ENCODE assay signal across 18 cellular contexts in genomic region chr1:29767769-29768425, GRCh38.
DNase-seq lines count a peak whose midpoint lies in the region; ATAC-seq and TF ChIP-seq lines count a peak whose summit lies in the region.
"Had no signal": no experiment of that assay in that cellular context is flagged by ENCODE, and none has a peak within 500 bp of the region (broad histone marks: within the 10 kb centered on the region; RNA-seq: fewer than 3 reads in every experiment).

No MANE protein-coding gene starts in this region.

- no peak overlapping the region for H2BK15ac ChIP-seq in neuronal stem cell (ENCODE audit: low read length)

- H3K9me3 Mint-ChIP-seq in WTC11: peaks cover 3% of the 10 kb centered on the region
- H3K9me3 Mint-ChIP-seq: CD8-positive, alpha-beta T cell had no signal

- H3K18ac ChIP-seq in neuronal stem cell (ENCODE audit: low read length): no peak overlapping the region

- no peaks in the 10 kb centered on the region for H3K36me3 Mint-ChIP-seq in WTC11
- H3K36me3 Mint-ChIP-seq: CD8-positive, alpha-beta T cell had no signal

- no peak overlapping the region for H3K23ac ChIP-seq in neuronal stem cell (ENCODE audit: low read depth, low read length, poor library complexity)

- no peaks in the 10 kb centered on the region for H3K27me3 ChIP-seq in BLaER1
- H3K27me3 ChIP-seq in neuronal stem cell (ENCODE audit: control insufficient read depth in 3 of 3, insufficient read depth in 3 of 3, low read depth in 1 of 3, low read length in 3 of 3): no peaks in the 10 kb centered on the region

- H2AK5ac ChIP-seq in neuronal stem cell (ENCODE audit: low read depth, low read length): no peak overlapping the region

- no peak overlapping the region for H3K27ac ChIP-seq in BLaER1
- H3K27ac ChIP-seq in coronary artery: no peak overlapping the region
- H3K27ac ChIP-seq in neuronal stem cell (replicated peaks; ENCODE audit: low read length): no peak overlapping the region
- H3K27ac ChIP-seq: GM23248, KMS-11 had no signal

- H4K91ac ChIP-seq in neuronal stem cell (ENCODE audit: low read depth, low read length, poor library complexity): no peak overlapping the region

- DNase-seq in H4 (ENCODE audit: low spot score) (peak; percentile 19), coronary artery (ENCODE audit: low spot score) (peak; percentile 60), neuronal stem cell (ENCODE audit: low spot score) (no peak), NCI-H510A (lab: John Stamatoyannopoulos, UW) (no peak), WTC11 (ENCODE audit: low spot score) (no peak), foreskin fibroblast (no peak)
- DNase-seq: C1 segment of cervical spinal cord, GM23248, IMR-90, NCI-H1105, NCI-H146, NCI-H2029, NCI-H526, Right ventricle myocardium superior had no signal

- H3K14ac ChIP-seq in neuronal stem cell (ENCODE audit: low read length): peak overlapping the region; percentile 41

- H3K4me1 ChIP-seq in BLaER1 (peaks cover 15% of the 10 kb centered on the region), neuronal stem cell (ENCODE audit: control insufficient read depth in 2 of 2, insufficient read depth in 1 of 2, low read depth in 1 of 2, low read length in 2 of 2) (no peaks in the 10 kb centered on the region)

- CTCF ChIA-PET in WTC11 (lab: Charles Lee): interaction anchor here (1.3 kb wide), 1 partner anchor 25 kb away, joined by 3 read pairs; no protein-coding TSS in a partner anchor

- no peaks in the 10 kb centered on the region for H3K36me3 ChIP-seq in BLaER1
- H3K36me3 ChIP-seq in neuronal stem cell (replicated peaks in 1 of 2; ENCODE audit: control insufficient read depth in 2 of 2, insufficient read depth in 2 of 2, low read length in 2 of 2): no peaks in the 10 kb centered on the region

- peak overlapping the region; percentile 60 for H3K4me2 ChIP-seq in BLaER1
- no peak overlapping the region for H3K4me2 ChIP-seq in neuronal stem cell (ENCODE audit: insufficient read depth, low read length, poor library complexity, severe bottlenecking)
- H3K4me2 ChIP-seq: KMS-11 had no signal

- H3K4ac ChIP-seq in neuronal stem cell (ENCODE audit: low read length): no peak overlapping the region

- no peaks in the 10 kb centered on the region for H4K20me1 ChIP-seq in BLaER1

- TF ChIP-seq CTCF in coronary artery (IDR thresholded peaks at IDR 0.05) (no peak), WTC11 (IDR thresholded peaks at IDR 0.05) (no peak), foreskin fibroblast (IDR thresholded peaks at IDR 0.05; ENCODE audit: low read depth, low read length) (no peak)

- no peak overlapping the region for H3K4me3 ChIP-seq in BLaER1
- H3K4me3 ChIP-seq in coronary artery: no peak overlapping the region
- no peak overlapping the region for H3K4me3 ChIP-seq in neuronal stem cell (ENCODE audit: low read length in 2 of 2)
- H3K4me3 ChIP-seq in foreskin fibroblast (ENCODE audit: low read depth in 1 of 2, low read length in 2 of 2): no peak overlapping the region
- H3K4me3 ChIP-seq: GM23248 had no signal

- H3K9me3 ChIP-seq in BLaER1 (no peaks in the 10 kb centered on the region), neuronal stem cell (replicated peaks in 1 of 2; ENCODE audit: control insufficient read depth in 2 of 2, insufficient read depth in 1 of 2, low read depth in 1 of 2, low read length in 2 of 2) (no peaks in the 10 kb centered on the region)

- POLR2A ChIA-PET in WTC11 (lab: Charles Lee): no interaction called here

- no peak overlapping the region for H3K4me3 Mint-ChIP-seq in WTC11
- H3K4me3 Mint-ChIP-seq: CD8-positive, alpha-beta T cell had no signal

- no peaks in the 10 kb centered on the region; the same call in 1 of the 2 replicates for H3K27me3 Mint-ChIP-seq in WTC11 (ENCODE audit: low read depth)

- H3K4me1 Mint-ChIP-seq in WTC11: no peaks in the 10 kb centered on the region

- no CpG with 5 or more reads among the region's 11 CpGs for WGBS in neuronal stem cell (ENCODE audit: extremely low coverage in 2 of 2, insufficient read length in 2 of 2, insufficient replicate concordance in 1 of 2), 2 donors

- H2AFZ ChIP-seq in neuronal stem cell (ENCODE audit: low read length): no peak overlapping the region
- H2AFZ ChIP-seq: GM23248 had no signal

- H3K9ac ChIP-seq in BLaER1 (no peak overlapping the region), neuronal stem cell (ENCODE audit: low read depth, low read length, poor library complexity) (no peak overlapping the region)
- H3K9ac ChIP-seq: GM23248, KMS-11 had no signal

- no peak overlapping the region for H4K8ac ChIP-seq in neuronal stem cell (ENCODE audit: low read depth, low read length)

- H3K27ac Mint-ChIP-seq in WTC11: no peak overlapping the region
- H3K27ac Mint-ChIP-seq: CD8-positive, alpha-beta T cell had no signal

- H2BK12ac ChIP-seq in neuronal stem cell (ENCODE audit: low read length): no peak overlapping the region

- no peak for ATAC-seq in WTC11
- ATAC-seq: CD8-positive, alpha-beta T cell; HCT116 had no signal

- H3K79me1 ChIP-seq in neuronal stem cell (ENCODE audit: low read depth, low read length): no peaks in the 10 kb centered on the region

- no peak overlapping the region for H2BK120ac ChIP-seq in neuronal stem cell (ENCODE audit: low read depth, low read length)

- no peak overlapping the region for H2BK5ac ChIP-seq in neuronal stem cell (ENCODE audit: low read length)

TF ChIP-seq in WTC11, 78 proteins besides CTCF, POLR2A, EP300 and RAD21:
- TF ChIP-seq ZBTB21 (CRISPR knock-in tag; IDR thresholded peaks at IDR 0.05; ENCODE audit: borderline replicate concordance): no peak
- no peak for TF ChIP-seq SMAD4 (CRISPR knock-in tag; IDR thresholded peaks at IDR 0.05)
- TF ChIP-seq ZNF396 (CRISPR knock-in tag; IDR thresholded peaks at IDR 0.05; ENCODE audit: borderline replicate concordance): no peak
- TF ChIP-seq ZNF219 (CRISPR knock-in tag; IDR thresholded peaks at IDR 0.05; ENCODE audit: borderline replicate concordance): no peak
- no peak for TF ChIP-seq SMAD3 (CRISPR knock-in tag; IDR thresholded peaks at IDR 0.05; ENCODE audit: borderline replicate concordance)
- no peak for TF ChIP-seq JUN (CRISPR knock-in tag; IDR thresholded peaks at IDR 0.05)
- no peak for TF ChIP-seq MYBL2 (CRISPR knock-in tag; IDR thresholded peaks at IDR 0.05)
- no peak for TF ChIP-seq ZNF121 (CRISPR knock-in tag; IDR thresholded peaks at IDR 0.05)
- no peak for TF ChIP-seq CDX4 (CRISPR knock-in tag; IDR thresholded peaks at IDR 0.05; ENCODE audit: borderline replicate concordance)

Comparison
In these comparisons a context has a peak if more than half of its experiments do, and no peak if none do; other contexts are left out.
1. DNase-seq: peak in H4 (single experiment) and coronary artery (single experiment); none in neuronal stem cell (single experiment), NCI-H510A (single experiment), WTC11 (single experiment) and foreskin fibroblast (0 of 2).